ENCODE assay signal across 8 cellular contexts in genomic region chr17:31508310-31509094, GRCh38.
DNase-seq lines count a peak whose midpoint lies in the region; ATAC-seq and TF ChIP-seq lines count a peak whose summit lies in the region.

No MANE protein-coding gene starts in this region.

- H3K9me3 Mint-ChIP-seq in activated CD4-positive, alpha-beta T cell treated with anti-CD3 and anti-CD28 coated beads, Interleukin-2, amount 10 ng/mL, durations not matched to agents 7 days and 5 days = no peaks in the 10 kb centered on the region

- POLR2A ChIA-PET in activated CD4-positive, alpha-beta T cell treated with anti-CD3 and anti-CD28 coated beads, Interleukin-2, amount 10 ng/mL, durations not matched to agents 7 days and 5 days (lab: Charles Lee) = interaction anchor here (0.8 to 2.4 kb wide), 4 partner anchors 8 to 20 kb away, joined by 3 to 12 read pairs (median 6); no protein-coding TSS in a partner anchor

- peaks cover 84% of the 10 kb centered on the region for H3K4me1 ChIP-seq in BLaER1
- peaks cover 21% of the 10 kb centered on the region for H3K4me1 ChIP-seq in vagina

- H3K27me3 Mint-ChIP-seq in activated CD4-positive, alpha-beta T cell treated with anti-CD3 and anti-CD28 coated beads, Interleukin-2, amount 10 ng/mL, durations not matched to agents 7 days and 5 days = no peaks in the 10 kb centered on the region

- peaks cover 8% of the 10 kb centered on the region for H3K36me3 Mint-ChIP-seq in activated CD4-positive, alpha-beta T cell treated with anti-CD3 and anti-CD28 coated beads, Interleukin-2, amount 10 ng/mL, durations not matched to agents 7 days and 5 days (ENCODE audit: low read depth)

- H3K4me3 Mint-ChIP-seq in activated CD4-positive, alpha-beta T cell treated with anti-CD3 and anti-CD28 coated beads, Interleukin-2, amount 10 ng/mL, durations not matched to agents 7 days and 5 days = peak overlapping the region; percentile 77

- H4K20me1 ChIP-seq in BLaER1 = peaks cover 19% of the 10 kb centered on the region

- peaks cover 55% of the 10 kb centered on the region for H3K4me1 Mint-ChIP-seq in activated CD4-positive, alpha-beta T cell treated with anti-CD3 and anti-CD28 coated beads, Interleukin-2, amount 10 ng/mL, durations not matched to agents 7 days and 5 days

- H3K9me3 ChIP-seq in BLaER1 (no peaks in the 10 kb centered on the region), vagina (no peaks in the 10 kb centered on the region)

- TF ChIP-seq CTCF in vagina (IDR thresholded peaks at IDR 0.05) = no peak

- intact Hi-C loops in vagina (cut with DNase I) = no loop called here

- TF ChIP-seq POLR2A in erythroblast (IDR thresholded peaks at IDR 0.05; ENCODE audit: low read length) (no peak), vagina (IDR thresholded peaks at IDR 0.05) (no peak)

- H3K27ac ChIP-seq in BLaER1 (peak overlapping the region; percentile 95), vagina (no peak overlapping the region)

- DNase-seq in activated CD4-positive, alpha-beta T cell treated with anti-CD3 and anti-CD28 coated beads, Interleukin-2, amount 10 ng/mL, durations not matched to agents 7 days and 5 days = peak; percentile 88
- DNase-seq in erythroblast (lab: John Stamatoyannopoulos, UW) (peak; percentile 76 to 82), vagina (ENCODE audit: extremely low spot score in 2 of 2) (no peak)
- peak; percentile 62 to 63 for DNase-seq in stimulated activated CD4-positive, alpha-beta T cell treated with anti-CD3 and anti-CD28 coated beads, Interleukin-2, amount 100 ng/mL, for 24 hours

- peak overlapping the region; percentile 59 for H3K4me3 ChIP-seq in BLaER1
- H3K4me3 ChIP-seq in vagina = no peak overlapping the region

- CTCF ChIA-PET in activated CD4-positive, alpha-beta T cell treated with anti-CD3 and anti-CD28 coated beads, Interleukin-2, amount 10 ng/mL, durations not matched to agents 7 days and 5 days (lab: Charles Lee) = interaction anchor here (0.6 to 4.8 kb wide), 12 partner anchors 9 to 563 kb away, joined by 3 to 33 read pairs (median 4); partner anchors contain the start of gene NF1

- ATAC-seq in GM19328 (IDR thresholded peaks at IDR 0.05; ENCODE audit: unreplicated experiment) (peak; percentile 61), HG03442 (IDR thresholded peaks at IDR 0.05; ENCODE audit: unreplicated experiment) (peak; percentile 66), HG03457 (IDR thresholded peaks at IDR 0.05; ENCODE audit: unreplicated experiment) (no peak)

- no peaks in the 10 kb centered on the region for H3K36me3 ChIP-seq in BLaER1
- H3K36me3 ChIP-seq in vagina = no peaks in the 10 kb centered on the region

- H3K27ac Mint-ChIP-seq in activated CD4-positive, alpha-beta T cell treated with anti-CD3 and anti-CD28 coated beads, Interleukin-2, amount 10 ng/mL, durations not matched to agents 7 days and 5 days = peak overlapping the region; percentile 100

- H3K27me3 ChIP-seq in BLaER1 (no peaks in the 10 kb centered on the region), vagina (no peaks in the 10 kb centered on the region)

- peak overlapping the region; percentile 99 for H3K4me2 ChIP-seq in BLaER1

- H3K9ac ChIP-seq in BLaER1 = peak overlapping the region; percentile 80

Comparison
In these comparisons a context has a peak if more than half of its experiments do, and no peak if none do; other contexts are left out.
1. DNase-seq: peak in activated CD4-positive, alpha-beta T cell treated with anti-CD3 and anti-CD28 coated beads, Interleukin-2, amount 10 ng/mL, durations not matched to agents 7 days and 5 days (single experiment), erythroblast (2 of 2) and stimulated activated CD4-positive, alpha-beta T cell treated with anti-CD3 and anti-CD28 coated beads, Interleukin-2, amount 100 ng/mL, for 24 hours (2 of 2); none in vagina (0 of 2).